19 cellular contexts compared by ENCODE assay signal in genomic region chr6:97563529-97563928, GRCh38.
DNase-seq lines count a peak whose midpoint lies in the region; ATAC-seq lines count a peak whose summit lies in the region.
"Had no signal": no experiment of that assay in that cellular context is flagged by ENCODE, and none has a peak within 500 bp of the region (broad histone marks: within the 10 kb centered on the region; RNA-seq: fewer than 3 reads in every experiment).

No MANE protein-coding gene starts in this region.

- POLR2A ChIA-PET in naive thymus-derived CD4-positive, alpha-beta T cell (lab: Charles Lee), result no interaction called here

- H3K9me3 Mint-ChIP-seq in naive thymus-derived CD4-positive, alpha-beta T cell, result peaks cover 0 to 17% (median 2%) of the 10 kb centered on the region in 11 donors
- H3K9me3 Mint-ChIP-seq: T-helper 1 cell treated with Interleukin-12 subunit alpha and Interleukin-12 subunit beta and Interleukin-4 antibody, amounts not matched to agents 30 μg/mL and 1 μg/mL, for 36 hours had no signal

- H3K27ac Mint-ChIP-seq in naive thymus-derived CD4-positive, alpha-beta T cell, result no peak overlapping the region
- H3K27ac Mint-ChIP-seq: T-helper 1 cell treated with Interleukin-12 subunit alpha and Interleukin-12 subunit beta and Interleukin-4 antibody, amounts not matched to agents 30 μg/mL and 1 μg/mL, for 36 hours had no signal

- no peaks in the 10 kb centered on the region for H3K36me3 ChIP-seq in naive thymus-derived CD4-positive, alpha-beta T cell (ENCODE audit: control insufficient read depth in 2 of 3, insufficient read depth in 3 of 3, low read length in 3 of 3)
- H3K36me3 ChIP-seq: SJCRH30 had no signal

- intact Hi-C loops in naive thymus-derived CD4-positive, alpha-beta T cell (cut with micrococcal nuclease), result no loop called here

- CTCF ChIA-PET in naive thymus-derived CD4-positive, alpha-beta T cell (lab: Charles Lee), result no interaction called here

- ATAC-seq in HG03159 (IDR thresholded peaks at IDR 0.05; ENCODE audit: unreplicated experiment) (no peak), GM21717 (IDR thresholded peaks at IDR 0.05; ENCODE audit: unreplicated experiment) (no peak)
- no peak for ATAC-seq in naive thymus-derived CD4-positive, alpha-beta T cell

- H3K36me3 Mint-ChIP-seq in naive thymus-derived CD4-positive, alpha-beta T cell, result no peaks in the 10 kb centered on the region

- no peak overlapping the region for H3K4me3 ChIP-seq in naive thymus-derived CD4-positive, alpha-beta T cell (ENCODE audit: low read length)
- H3K4me3 ChIP-seq: SJCRH30 had no signal

- DNase-seq in NCI-H345 (lab: John Stamatoyannopoulos, UW) (peak; percentile 14), NCI-H345 treated with DMSO at 0.1 percent for 48 hours (lab: John Stamatoyannopoulos, UW; ENCODE audit: unreplicated experiment) (no peak), NCI-H1436 treated with DMSO at 0.1 percent for 48 hours (lab: John Stamatoyannopoulos, UW) (peak; percentile 81), SK-N-DZ (ENCODE audit: low spot score) (peak; percentile 3), myocyte (ENCODE audit: low read depth) (peak; percentile 3)
- DNase-seq in naive thymus-derived CD4-positive, alpha-beta T cell, result no peak
- DNase-seq: AML-193, DMS79, H7, KG1, NCI-H1105 treated with DMSO at 0.1 percent for 48 hours, NCI-H187 treated with DMSO at 0.1 percent for 48 hours, NCI-H510A, NCI-H82 had no signal

- no peaks in the 10 kb centered on the region for H3K4me1 Mint-ChIP-seq in naive thymus-derived CD4-positive, alpha-beta T cell

- no peaks in the 10 kb centered on the region for H3K27me3 ChIP-seq in naive thymus-derived CD4-positive, alpha-beta T cell (ENCODE audit: control insufficient read depth in 2 of 2, insufficient read depth in 2 of 2, low read length in 2 of 2)
- H3K27me3 ChIP-seq: SJCRH30 had no signal

- H3K4me1 ChIP-seq in naive thymus-derived CD4-positive, alpha-beta T cell (ENCODE audit: control insufficient read depth in 2 of 2, insufficient read depth in 2 of 2, low read length in 2 of 2), result no peaks in the 10 kb centered on the region
- H3K4me1 ChIP-seq: SJCRH30 had no signal

- H3K9me3 ChIP-seq in naive thymus-derived CD4-positive, alpha-beta T cell (ENCODE audit: control insufficient read depth in 2 of 3, low read length in 3 of 3), result no peaks in the 10 kb centered on the region
- H3K9me3 ChIP-seq: SJCRH30 had no signal

- peaks cover 0 to 4% (median 0%) of the 10 kb centered on the region in 5 donors for H3K27me3 Mint-ChIP-seq in naive thymus-derived CD4-positive, alpha-beta T cell

- no peak overlapping the region for H3K4me3 Mint-ChIP-seq in naive thymus-derived CD4-positive, alpha-beta T cell
- H3K4me3 Mint-ChIP-seq: T-helper 1 cell treated with Interleukin-12 subunit alpha and Interleukin-12 subunit beta and Interleukin-4 antibody, amounts not matched to agents 30 μg/mL and 1 μg/mL, for 36 hours had no signal

- no peak overlapping the region for H3K27ac ChIP-seq in naive thymus-derived CD4-positive, alpha-beta T cell (ENCODE audit: low read depth, low read length)
- H3K27ac ChIP-seq: C4-2B, SJCRH30 had no signal

Comparison
In these comparisons a context has a peak if more than half of its experiments do, and no peak if none do; other contexts are left out.
1. DNase-seq: peak in NCI-H345 (single experiment), NCI-H1436 treated with DMSO at 0.1 percent for 48 hours (single experiment), SK-N-DZ (single experiment) and myocyte (single experiment); none in NCI-H345 treated with DMSO at 0.1 percent for 48 hours (single experiment) and naive thymus-derived CD4-positive, alpha-beta T cell (0 of 9).